22 cellular contexts compared by ENCODE assay signal in genomic region chr3:182972387-182972786, GRCh38. TPM values are rescaled to one million over a fixed set of nuclear protein-coding genes. Genes with fewer than 3 reads are reported as not detected.
A peak's percentile ranks its signal among the peaks of the same experiment; 100 is the strongest.
DNase-seq lines count a peak whose midpoint lies in the region; ATAC-seq and TF ChIP-seq lines count a peak whose summit lies in the region.
"Had no signal": no experiment of that assay in that cellular context is flagged by ENCODE, and none has a peak within 500 bp of the region (broad histone marks: within the 10 kb centered on the region; RNA-seq: fewer than 3 reads in every experiment).

No MANE protein-coding gene starts in this region.

- no peak overlapping the region for H3K9ac ChIP-seq in Karpas-422 (ENCODE audit: low read length)

- TF ChIP-seq CTCF in DOHH2 (IDR thresholded peaks at IDR 0.05; ENCODE audit: low read depth, low read length, poor library complexity, severe bottlenecking) (no peak), chondrocyte (IDR thresholded peaks at IDR 0.05) (no peak), nephron progenitor cell (IDR thresholded peaks at IDR 0.05) (no peak)

- H3K36me3 ChIP-seq in DOHH2 (ENCODE audit: control insufficient read depth, low read length): no peaks in the 10 kb centered on the region; the same call in 1 of the 2 replicates
- H3K36me3 ChIP-seq in Karpas-422 (ENCODE audit: insufficient read depth, low read length): no peaks in the 10 kb centered on the region

- peaks cover 100% of the 10 kb centered on the region for H3K79me2 ChIP-seq in DOHH2 (ENCODE audit: control insufficient read depth, low read length)
- H3K79me2 ChIP-seq in Karpas-422 (ENCODE audit: low read length): peaks cover 100% of the 10 kb centered on the region

- H3K4me2 ChIP-seq in DOHH2 (ENCODE audit: low read length) (peak overlapping the region; percentile 2; the same call in 1 of the 2 replicates), Karpas-422 (ENCODE audit: low read depth, low read length, poor library complexity, severe bottlenecking) (peak overlapping the region; percentile 5)

- H3K9me2 ChIP-seq in DOHH2 (replicated peaks; ENCODE audit: control insufficient read depth, low read length) (no peaks in the 10 kb centered on the region), Karpas-422 (replicated peaks; ENCODE audit: insufficient read depth, low read length) (no peaks in the 10 kb centered on the region)

- ATAC-seq in left cardiac atrium (no peak), HG02884 (IDR thresholded peaks at IDR 0.05; ENCODE audit: unreplicated experiment) (no peak)
- ATAC-seq: HepG2, PC-3 had no signal

- H3K27me3 ChIP-seq in DOHH2 (ENCODE audit: control insufficient read depth, low read length) (no peaks in the 10 kb centered on the region), Karpas-422 (ENCODE audit: low read length) (no peaks in the 10 kb centered on the region)

- H3K36me3 Mint-ChIP-seq in chondrocyte (ENCODE audit: low read depth) (no peaks in the 10 kb centered on the region), nephron progenitor cell (ENCODE audit: low read depth) (peaks cover 4% of the 10 kb centered on the region)

- H3F3A ChIP-seq in DOHH2 (ENCODE audit: control insufficient read depth, insufficient read depth): no peaks in the 10 kb centered on the region

- no peak for DNase-seq in Karpas-422
- no peak for DNase-seq in chondrocyte (ENCODE audit: low spot score)
- no peak for DNase-seq in nephron progenitor cell
- no peak for DNase-seq in left cardiac atrium
- no peak for DNase-seq in iPS-NIHi11 (ENCODE audit: low spot score)
- DNase-seq: DMS53, KBM-7, MV-4-11, NCI-H1105 treated with DMSO at 0.1 percent for 48 hours, NCI-H1694, NCI-H2081, NCI-H2171 treated with DMSO at 0.1 percent for 48 hours, NCI-H446, NCI-H526, PC-3, SHP77, SW 1271 had no signal

- H3K9me3 Mint-ChIP-seq in chondrocyte (ENCODE audit: low read depth): no peaks in the 10 kb centered on the region
- no peaks in the 10 kb centered on the region for H3K9me3 Mint-ChIP-seq in nephron progenitor cell

- peaks cover 50% of the 10 kb centered on the region for H3K4me1 ChIP-seq in DOHH2 (ENCODE audit: control insufficient read depth, low read length)
- H3K4me1 ChIP-seq in Karpas-422 (ENCODE audit: low read length): peaks cover 76% of the 10 kb centered on the region

- H3K4me3 ChIP-seq in DOHH2 (ENCODE audit: low read length) (no peak overlapping the region), Karpas-422 (ENCODE audit: low read length) (no peak overlapping the region)

- H3K4me3 Mint-ChIP-seq in chondrocyte (ENCODE audit: unreplicated experiment) (no peak overlapping the region), nephron progenitor cell (no peak overlapping the region)

- H3K4me1 Mint-ChIP-seq in chondrocyte (ENCODE audit: low read depth) (peaks cover 41% of the 10 kb centered on the region), nephron progenitor cell (peaks cover 56% of the 10 kb centered on the region)

- H3K27ac Mint-ChIP-seq in chondrocyte (ENCODE audit: unreplicated experiment) (peak overlapping the region; percentile 22), nephron progenitor cell (peak overlapping the region; percentile 90)

- H3K27ac ChIP-seq in DOHH2 (ENCODE audit: low read depth, low read length) (no peak overlapping the region), Karpas-422 (ENCODE audit: low read length) (no peak overlapping the region)
- H3K27ac ChIP-seq: C4-2B, HL-60 had no signal

- H3K27me3 Mint-ChIP-seq in chondrocyte (ENCODE audit: low read depth) (no peaks in the 10 kb centered on the region), nephron progenitor cell (ENCODE audit: low read depth, poor library complexity) (no peaks in the 10 kb centered on the region)

- H4K20me1 ChIP-seq in DOHH2 (ENCODE audit: control insufficient read depth, insufficient read depth, low read depth, low read length): peaks cover 12% of the 10 kb centered on the region
- H4K20me1 ChIP-seq in Karpas-422 (ENCODE audit: insufficient read depth, low read depth, low read length): no peaks in the 10 kb centered on the region

- H2AFZ ChIP-seq in Karpas-422 (ENCODE audit: low read length): no peak overlapping the region

- H3K9me3 ChIP-seq in DOHH2 (ENCODE audit: control insufficient read depth, insufficient read depth, low read length): no peaks in the 10 kb centered on the region
- H3K9me3 ChIP-seq in Karpas-422 (ENCODE audit: low read length): no peaks in the 10 kb centered on the region

- intact Hi-C loops in left cardiac atrium (cut with DNase I): no loop called here

RNA-seq across cellular contexts. Expression of gene DCUN1D1, which starts 8.0 kb away (rescaled TPM):
- total RNA-seq in Karpas-422 (2014; rRNA removed; shearing (Covaris generic); ENCODE audit: low replicate concordance): 24.1 and 70.1 TPM in 2 replicates
- total RNA-seq in chondrocyte (48.1 to 53.5 TPM (median 52.6 TPM) in 3 replicates), left cardiac atrium (10 to 100 TPM; 30.5 to 31.2 TPM)
